In the genomic region with DNA sequence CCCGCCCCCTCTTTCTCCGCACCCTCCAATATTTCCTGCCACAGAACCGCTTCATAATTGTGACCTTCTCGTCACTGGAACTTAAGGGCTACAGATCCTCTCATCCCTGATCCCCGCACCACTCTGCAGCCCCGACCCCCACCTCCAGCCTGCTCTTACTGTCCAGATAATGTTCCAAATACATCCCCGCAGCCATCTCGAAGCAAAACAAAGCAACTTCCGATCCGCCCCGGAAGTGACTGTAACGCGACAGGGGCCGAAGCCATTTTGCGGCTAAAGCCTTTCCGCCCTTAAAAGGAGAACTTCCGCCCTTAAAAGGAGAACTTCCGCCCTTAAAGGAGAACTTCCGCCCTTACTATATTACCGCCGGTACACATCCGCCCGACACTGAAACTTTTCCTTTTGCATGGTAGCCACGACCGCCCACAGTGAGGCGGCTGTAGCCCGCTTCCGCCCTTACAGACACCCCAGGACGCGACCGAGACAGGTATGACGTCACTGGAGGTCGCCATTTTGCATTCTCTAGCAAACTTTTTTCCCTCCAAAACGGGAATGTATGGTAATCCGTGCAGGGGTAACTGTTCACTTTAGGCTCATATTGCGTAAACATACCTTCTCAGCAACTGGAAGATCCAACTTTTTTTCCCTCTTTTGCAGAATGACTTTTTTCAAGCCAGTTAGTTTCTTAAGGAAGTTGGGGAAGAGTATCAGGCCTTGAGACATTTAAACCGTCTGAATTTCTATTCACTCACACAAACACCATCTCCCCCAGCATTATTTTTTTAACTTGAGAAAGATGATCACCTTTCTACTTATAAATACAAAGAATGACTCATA, we compare ENCODE assay signal across 8 cellular contexts.
A peak's percentile ranks its signal among the peaks of the same experiment; 100 is the strongest.
DNase-seq lines count a peak whose midpoint lies in the region; ATAC-seq and TF ChIP-seq lines count a peak whose summit lies in the region.

Gene ING4, minus strand, starts transcription at position 214 of the 837 bp plus-strand sequence. Its CDS starts 18 bp downstream, at position 196.

- peak; percentile 98 for DNase-seq in AG09309 (ENCODE audit: low read depth)
- DNase-seq in NCI-H446 (lab: John Stamatoyannopoulos, UW): peak; percentile 99 to 100
- peak; percentile 94 for DNase-seq in activated CD4-positive, CD25-positive, alpha-beta regulatory T cell treated with anti-CD3 and anti-CD28 coated beads, Interleukin-2, amount 50 U/mL, for 16 hours (ENCODE audit: low read depth, low spot score)
- DNase-seq in central memory CD8-positive, alpha-beta T cell (ENCODE audit: low spot score in 2 of 2): peak; percentile 90 to 97
- DNase-seq in iris pigment epithelial cell (ENCODE audit: low read depth): peak; percentile 100
- DNase-seq in stimulated activated CD4-positive, alpha-beta T cell treated with anti-CD3 and anti-CD28 coated beads, Interleukin-12 subunit alpha, Interleukin-12 subunit beta, amount 100 ng/mL, for 24 hours (ENCODE audit: low read depth in 2 of 2): peak; percentile 90 to 91

- no peak for TF ChIP-seq CTCF in AG09309 (IDR thresholded peaks at IDR 0.05; ENCODE audit: control insufficient read depth, insufficient read depth, low read depth, low read length, missing control alignments)

- ATAC-seq in GM19025 (IDR thresholded peaks at IDR 0.05; ENCODE audit: low read depth, unreplicated experiment): peak; percentile 98
- ATAC-seq in HG03342 (IDR thresholded peaks at IDR 0.05; ENCODE audit: unreplicated experiment): peak; percentile 97
- peak; percentile 100 for ATAC-seq in central memory CD8-positive, alpha-beta T cell (replicated peaks; ENCODE audit: extremely low read depth, poor library complexity, severe bottlenecking)

- H3K4me1 Mint-ChIP-seq in central memory CD8-positive, alpha-beta T cell: peaks cover 25% of the 10 kb centered on the region

- peak within 1 kb of the TSS; percentile 78 for H3K27ac Mint-ChIP-seq in central memory CD8-positive, alpha-beta T cell (ENCODE audit: low read depth)

- H3K9me3 Mint-ChIP-seq in central memory CD8-positive, alpha-beta T cell: no peaks in the 10 kb centered on the region

- H3K4me3 Mint-ChIP-seq in central memory CD8-positive, alpha-beta T cell: peak within 1 kb of the TSS; percentile 90

- peaks cover 32% of the 10 kb centered on the region for H3K36me3 Mint-ChIP-seq in central memory CD8-positive, alpha-beta T cell (ENCODE audit: insufficient read depth)

- peak within 1 kb of the TSS; percentile 87 for H3K4me3 ChIP-seq in AG09309 (ENCODE audit: control insufficient read depth, low read depth, low read length)

- no peaks in the 10 kb centered on the region for H3K27me3 Mint-ChIP-seq in central memory CD8-positive, alpha-beta T cell

Comparison
In these comparisons a context has a peak if more than half of its experiments do, and no peak if none do; other contexts are left out.
1. Peak in every context shown above with its lines: DNase-seq, ATAC-seq and H3K4me3 ChIP-seq.